Comparison of ENCODE assay signal across 15 cellular contexts in the genomic region with DNA sequence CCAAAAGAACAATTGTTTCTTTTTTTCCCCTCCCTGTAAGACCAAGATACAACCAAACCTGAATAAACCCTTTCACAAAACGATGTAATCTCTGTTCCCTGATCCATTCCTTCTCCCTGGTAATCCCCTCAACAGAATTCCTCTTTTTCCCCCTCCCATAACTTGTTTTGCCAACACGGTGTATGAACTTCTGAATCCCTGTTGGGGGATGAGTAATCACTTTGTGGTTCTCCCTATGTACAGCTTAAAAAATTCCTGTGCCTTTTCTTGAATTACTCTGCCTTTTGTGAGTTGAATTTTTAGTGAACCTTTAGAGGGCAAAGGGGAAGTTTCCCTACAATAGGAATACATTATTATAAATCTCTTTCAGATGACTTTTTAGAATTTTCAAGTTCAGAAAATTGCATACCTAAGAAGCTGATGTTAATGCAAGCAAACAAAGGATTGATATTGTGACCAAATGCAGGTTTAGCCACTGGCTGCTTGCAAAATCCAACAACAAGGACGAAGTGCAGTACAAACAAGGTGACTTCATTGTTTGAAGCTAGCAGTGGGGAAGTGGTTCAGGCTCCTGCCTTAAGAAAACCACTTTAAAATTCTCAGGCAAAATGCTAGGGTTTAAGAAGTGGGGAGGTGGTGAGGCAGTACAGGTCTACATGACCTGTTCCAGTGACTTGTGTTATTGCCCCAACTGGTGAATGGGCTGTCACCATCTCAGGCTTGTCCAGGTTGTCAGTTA. TPM values are rescaled to one million over a fixed set of nuclear protein-coding genes. Genes with fewer than 3 reads are reported as not detected.
DNase-seq lines count a peak whose midpoint lies in the region; TF ChIP-seq lines count a peak whose summit lies in the region.
"Had no signal": no experiment of that assay in that cellular context is flagged by ENCODE, and none has a peak within 500 bp of the region (broad histone marks: within the 10 kb centered on the region; RNA-seq: fewer than 3 reads in every experiment).

No MANE protein-coding gene starts in this region.

- no peak overlapping the region for H3K4me3 Mint-ChIP-seq in chondrocyte (ENCODE audit: unreplicated experiment)
- H3K4me3 Mint-ChIP-seq in CD8-positive, alpha-beta memory T cell = no peak overlapping the region
- H3K4me3 Mint-ChIP-seq in activated CD4-positive, alpha-beta memory T cell treated with anti-CD3 and anti-CD28 coated beads for 36 hours = no peak overlapping the region
- H3K4me3 Mint-ChIP-seq: memory B cell had no signal

- CTCF ChIA-PET in CD8-positive, alpha-beta memory T cell (lab: Charles Lee) = no interaction called here
- CTCF ChIA-PET in activated CD4-positive, alpha-beta memory T cell treated with anti-CD3 and anti-CD28 coated beads for 36 hours (lab: Charles Lee) = no interaction called here

- H3K9me3 Mint-ChIP-seq in chondrocyte (ENCODE audit: low read depth) = peaks cover 4% of the 10 kb centered on the region
- H3K9me3 Mint-ChIP-seq in CD8-positive, alpha-beta memory T cell = peaks cover 0 to 4% (median 0%) of the 10 kb centered on the region in 5 donors
- H3K9me3 Mint-ChIP-seq in activated CD4-positive, alpha-beta memory T cell treated with anti-CD3 and anti-CD28 coated beads for 36 hours = peaks cover 2% of the 10 kb centered on the region

- H3K23ac ChIP-seq in mesendoderm (ENCODE audit: low read length) = no peak overlapping the region

- H3K4me3 ChIP-seq in ACC112 (ENCODE audit: low read depth, low read length) = 0 out of 2 replicates have a peak overlapping the region, but pooled peaks have one; percentile 2
- no peak overlapping the region for H3K4me3 ChIP-seq in HUES48 (ENCODE audit: low read depth, low read length)
- no peak overlapping the region for H3K4me3 ChIP-seq in mesendoderm (ENCODE audit: low read length)
- no peak overlapping the region for H3K4me3 ChIP-seq in CD8-positive, alpha-beta memory T cell (ENCODE audit: low read length)

- H3K4ac ChIP-seq in mesendoderm (ENCODE audit: low read depth, low read length) = no peak overlapping the region

- H4K8ac ChIP-seq in mesendoderm (ENCODE audit: low read depth, low read length) = peak overlapping the region; percentile 5

- peak overlapping the region; percentile 90 for H3K18ac ChIP-seq in mesendoderm (ENCODE audit: low read length)

- intact Hi-C loops in activated CD4-positive, alpha-beta memory T cell treated with anti-CD3 and anti-CD28 coated beads for 36 hours (cut with micrococcal nuclease) = no loop called here

- no peak overlapping the region for H2BK5ac ChIP-seq in mesendoderm (ENCODE audit: low read length)

- no peak overlapping the region for H2AK5ac ChIP-seq in mesendoderm (ENCODE audit: low read length)

- H4K5ac ChIP-seq in mesendoderm (ENCODE audit: low read length) = no peak overlapping the region

- H3K27me3 Mint-ChIP-seq in chondrocyte (ENCODE audit: low read depth) = no peaks in the 10 kb centered on the region
- H3K27me3 Mint-ChIP-seq in CD8-positive, alpha-beta memory T cell = peaks cover 1 to 3% of the 10 kb centered on the region in 2 donors
- peaks cover 4% of the 10 kb centered on the region for H3K27me3 Mint-ChIP-seq in activated CD4-positive, alpha-beta memory T cell treated with anti-CD3 and anti-CD28 coated beads for 36 hours
- H3K27me3 Mint-ChIP-seq: memory B cell had no signal

- H3K4me1 ChIP-seq in ACC112 (ENCODE audit: control insufficient read depth, insufficient read depth, low read length, unreplicated experiment) (peaks cover 58% of the 10 kb centered on the region), HUES48 (ENCODE audit: control insufficient read depth, insufficient read depth, low read length) (peaks cover 16% of the 10 kb centered on the region; the same call in 1 of the 2 replicates), mesendoderm (ENCODE audit: control insufficient read depth, low read depth, low read length) (no peaks in the 10 kb centered on the region)
- H3K4me1 ChIP-seq in CD8-positive, alpha-beta memory T cell (ENCODE audit: insufficient read depth, low read length) = no peaks in the 10 kb centered on the region

- no peak for TF ChIP-seq CTCF in chondrocyte (IDR thresholded peaks at IDR 0.05)

- DNase-seq in chondrocyte (ENCODE audit: low spot score) (no peak), mesendoderm (peak; percentile 50), caudate nucleus (lab: John Stamatoyannopoulos, UW) (no peak), G401 (ENCODE audit: low spot score) (no peak)
- no peak for DNase-seq in CD8-positive, alpha-beta memory T cell
- no peak for DNase-seq in activated CD4-positive, alpha-beta memory T cell treated with anti-CD3 and anti-CD28 coated beads for 36 hours
- DNase-seq: amygdala; DMS153; NCI-H1417 treated with DMSO at 0.1 percent for 48 hours; NCI-H526 treated with DMSO at 0.1 percent for 48 hours; stimulated activated CD4-positive, alpha-beta T cell treated with anti-CD3 and anti-CD28 coated beads, Interleukin-2, amount 100 ng/mL, for 24 hours had no signal

- H3K9me3 ChIP-seq in HUES48 (ENCODE audit: control insufficient read depth, insufficient read depth, low read length) = no peaks in the 10 kb centered on the region
- no peaks in the 10 kb centered on the region for H3K9me3 ChIP-seq in CD8-positive, alpha-beta memory T cell (ENCODE audit: low read length)

- H3K27ac Mint-ChIP-seq in chondrocyte (ENCODE audit: unreplicated experiment) = peak overlapping the region; percentile 86
- H3K27ac Mint-ChIP-seq in CD8-positive, alpha-beta memory T cell = peak overlapping the region in 1 of 8 donors; percentile 0
- no peak overlapping the region for H3K27ac Mint-ChIP-seq in activated CD4-positive, alpha-beta memory T cell treated with anti-CD3 and anti-CD28 coated beads for 36 hours
- H3K27ac Mint-ChIP-seq: memory B cell had no signal

- in situ Hi-C loops in G401 (cut with HindIII; ENCODE audit: low sequenced_read_pairs) = no loop called here

- peaks cover 62% of the 10 kb centered on the region for H3K4me1 Mint-ChIP-seq in chondrocyte (ENCODE audit: low read depth)
- H3K4me1 Mint-ChIP-seq in CD8-positive, alpha-beta memory T cell = no peaks in the 10 kb centered on the region
- H3K4me1 Mint-ChIP-seq in activated CD4-positive, alpha-beta memory T cell treated with anti-CD3 and anti-CD28 coated beads for 36 hours (ENCODE audit: low read depth) = no peaks in the 10 kb centered on the region
- H3K4me1 Mint-ChIP-seq: memory B cell had no signal

- peak overlapping the region; percentile 58 for H3K56ac ChIP-seq in mesendoderm (ENCODE audit: low read length)

- H3K4me2 ChIP-seq in mesendoderm (ENCODE audit: low read length) = no peak overlapping the region

- H3K79me2 ChIP-seq in ACC112 (ENCODE audit: control insufficient read depth, insufficient read depth, low read length, unreplicated experiment) (no peaks in the 10 kb centered on the region), mesendoderm (ENCODE audit: control insufficient read depth, insufficient read depth, low read length) (no peaks in the 10 kb centered on the region)

- H3K79me1 ChIP-seq in mesendoderm (ENCODE audit: low read length) = no peaks in the 10 kb centered on the region

- H2BK15ac ChIP-seq in mesendoderm (replicated peaks; ENCODE audit: low read depth) = peak overlapping the region; percentile 57

- H3K9ac ChIP-seq in HUES48 (ENCODE audit: low read depth, low read length) (no peak overlapping the region), mesendoderm (ENCODE audit: low read length) (no peak overlapping the region)

- H3K36me3 Mint-ChIP-seq in chondrocyte (ENCODE audit: low read depth) = no peaks in the 10 kb centered on the region
- peaks cover 0 to 9% (median 4%) of the 10 kb centered on the region in 3 donors for H3K36me3 Mint-ChIP-seq in CD8-positive, alpha-beta memory T cell
- H3K36me3 Mint-ChIP-seq in activated CD4-positive, alpha-beta memory T cell treated with anti-CD3 and anti-CD28 coated beads for 36 hours = peaks cover 3% of the 10 kb centered on the region
- H3K36me3 Mint-ChIP-seq: memory B cell had no signal

- H3K36me3 ChIP-seq in ACC112 (ENCODE audit: insufficient read depth, low read length) (no peaks in the 10 kb centered on the region), HUES48 (ENCODE audit: control insufficient read depth, insufficient read depth, low read length) (no peaks in the 10 kb centered on the region), mesendoderm (ENCODE audit: control insufficient read depth, insufficient read depth, low read length) (no peaks in the 10 kb centered on the region)
- no peaks in the 10 kb centered on the region for H3K36me3 ChIP-seq in CD8-positive, alpha-beta memory T cell (ENCODE audit: insufficient read depth, low read length)

- H3K27ac ChIP-seq in ACC112 (ENCODE audit: low read depth, low read length) (peak overlapping the region; percentile 98), HUES48 (ENCODE audit: low read depth, low read length) (peak overlapping the region; percentile 56), mesendoderm (ENCODE audit: low read depth, low read length) (peak overlapping the region; percentile 16), caudate nucleus (ENCODE audit: low read depth, low read length) (no peak overlapping the region)
- H3K27ac ChIP-seq in CD8-positive, alpha-beta memory T cell (ENCODE audit: low read depth, low read length) = no peak overlapping the region
- H3K27ac ChIP-seq: VCaP had no signal

- POLR2A ChIA-PET in CD8-positive, alpha-beta memory T cell (lab: Charles Lee) = no interaction called here
- POLR2A ChIA-PET in activated CD4-positive, alpha-beta memory T cell treated with anti-CD3 and anti-CD28 coated beads for 36 hours (lab: Charles Lee) = no interaction called here

- no peaks in the 10 kb centered on the region for H3K27me3 ChIP-seq in ACC112 (ENCODE audit: insufficient read depth, low read length)
- no peaks in the 10 kb centered on the region for H3K27me3 ChIP-seq in HUES48 (ENCODE audit: control insufficient read depth, insufficient read depth, low read length)
- H3K27me3 ChIP-seq in mesendoderm (ENCODE audit: insufficient read depth, low read length, poor library complexity) = no peaks in the 10 kb centered on the region
- H3K27me3 ChIP-seq in CD8-positive, alpha-beta memory T cell (ENCODE audit: insufficient read depth, low read length, poor library complexity, severe bottlenecking) = no peaks in the 10 kb centered on the region

- H2BK120ac ChIP-seq in mesendoderm (ENCODE audit: low read depth, low read length) = peak overlapping the region; percentile 62

- WGBS in mesendoderm (ENCODE audit: extremely low coverage, insufficient coverage, low lambda C conversion rate) = no CpG with 5 or more reads among the region's 3 CpGs

- H2AFZ ChIP-seq in ACC112 (ENCODE audit: low read length, unreplicated experiment) = peak overlapping the region; percentile 41

RNA-seq across cellular contexts. Expression of a gene that starts 15.0 kb away (rescaled TPM):
- 2.1 to 3.8 TPM (median 2.8 TPM) in 3 replicates for total RNA-seq in chondrocyte
- 1.8 TPM for polyA plus RNA-seq in mesendoderm (2013, experiment 1 of 2)
- polyA plus RNA-seq in mesendoderm (2013, experiment 2 of 2) = 2.0 TPM
- total RNA-seq in G401 (2014; rRNA removed; shearing (Covaris generic)) = not detected in 2 replicates
- total RNA-seq in CD8-positive, alpha-beta memory T cell = 1 to 10 TPM; 4.5 to 4.9 TPM
- polyA plus RNA-seq in CD8-positive, alpha-beta memory T cell = 17.3 TPM
- total RNA-seq in activated CD4-positive, alpha-beta memory T cell treated with anti-CD3 and anti-CD28 coated beads for 36 hours = 10 to 100 TPM; 21.1 to 21.9 TPM

RNA-seq across cellular contexts. Expression of a gene that starts 16.3 kb away (rescaled TPM):
- 18.0 to 24.3 TPM (median 21.6 TPM) in 3 replicates for total RNA-seq in chondrocyte
- 3.6 TPM for polyA plus RNA-seq in mesendoderm (2013, experiment 1 of 2)
- polyA plus RNA-seq in mesendoderm (2013, experiment 2 of 2) = 3.7 TPM
- total RNA-seq in G401 (2014; rRNA removed; shearing (Covaris generic)) = 8.4 and 16.3 TPM in 2 replicates
- 10 to 100 TPM; 13.2 to 13.6 TPM for total RNA-seq in CD8-positive, alpha-beta memory T cell
- 13.7 TPM for polyA plus RNA-seq in CD8-positive, alpha-beta memory T cell
- total RNA-seq in activated CD4-positive, alpha-beta memory T cell treated with anti-CD3 and anti-CD28 coated beads for 36 hours = 10 to 100 TPM; 16.4 to 17.4 TPM

Comparison
In these comparisons a context has a peak if more than half of its experiments do, and no peak if none do; other contexts are left out.
1. H3K27ac ChIP-seq: peak in ACC112 (single experiment), HUES48 (single experiment) and mesendoderm (single experiment); none in caudate nucleus (single experiment) and CD8-positive, alpha-beta memory T cell (single experiment).